8 cellular contexts compared by ENCODE assay signal in the genomic region with DNA sequence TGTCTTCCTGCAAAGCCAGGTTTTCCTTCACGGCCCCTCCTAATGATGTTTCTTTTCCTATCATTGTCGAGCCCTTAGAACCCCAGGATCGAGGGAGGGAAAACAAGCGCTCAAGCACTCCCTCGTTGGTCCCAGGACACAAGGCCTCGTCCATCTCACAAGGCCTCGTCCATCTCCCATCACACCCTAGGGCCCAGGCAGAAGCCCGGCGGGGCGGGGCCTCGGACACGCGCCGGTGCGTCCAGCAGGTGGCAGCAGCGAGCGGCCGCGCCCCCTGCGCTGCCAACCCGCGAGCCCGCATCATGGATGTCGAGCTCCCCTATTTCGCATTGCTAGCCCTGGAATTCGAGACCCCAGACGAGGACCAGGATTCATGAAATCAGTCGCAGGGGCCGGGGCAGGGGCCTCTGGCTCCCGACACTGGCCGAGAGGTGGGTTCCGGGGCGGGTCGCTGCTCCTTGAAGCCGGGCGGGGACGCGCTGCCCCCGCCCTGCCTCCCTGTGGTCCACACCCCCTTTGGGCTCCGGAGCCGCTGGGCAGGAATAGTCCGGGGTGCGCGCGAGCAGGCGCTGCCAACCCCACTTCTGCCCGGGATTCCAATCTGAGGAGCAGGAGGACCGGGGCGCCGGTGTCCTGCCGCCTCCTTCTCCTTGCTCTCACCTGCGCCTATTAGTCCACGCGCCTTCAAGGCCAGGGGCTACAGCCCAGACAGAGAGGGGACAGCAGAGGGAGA. TPM values are rescaled to one million over a fixed set of nuclear protein-coding genes. Genes with fewer than 3 reads are reported as not detected.
A peak's percentile ranks its signal among the peaks of the same experiment; 100 is the strongest.
DNase-seq lines count a peak whose midpoint lies in the region; ATAC-seq and TF ChIP-seq lines count a peak whose summit lies in the region.

A gene (plus strand): TSS at position 270 of the 733 bp plus-strand sequence. CDS start 603 bp downstream, outside the sequence.

- H3K36me3 Mint-ChIP-seq in T-cell, result peaks cover 4% of the 10 kb centered on the region

- H3K9me3 Mint-ChIP-seq in T-cell, result peaks cover 0 to 5% (median 4%) of the 10 kb centered on the region in 3 donors

- H3K4me1 Mint-ChIP-seq in T-cell, result peaks cover 0 to 2% (median 2%) of the 10 kb centered on the region in 3 donors

- peak in 1 of 4 donors; percentile 4 for TF ChIP-seq EP300 in upper lobe of left lung (IDR thresholded peaks at IDR 0.05)

- H3K27me3 Mint-ChIP-seq in T-cell, result peaks cover 16 to 30% of the 10 kb centered on the region in 2 donors

- H3K27me3 ChIP-seq in prostate gland (replicated peaks; ENCODE audit: insufficient read depth) (no peaks in the 10 kb centered on the region), upper lobe of left lung (no peaks in the 10 kb centered on the region)

- H3K9me3 ChIP-seq in prostate gland (no peaks in the 10 kb centered on the region), upper lobe of left lung (no peaks in the 10 kb centered on the region)

- TF ChIP-seq CTCF in prostate gland (IDR thresholded peaks at IDR 0.05) (peak; percentile 88 to 92 (median 88)), upper lobe of left lung (IDR thresholded peaks at IDR 0.05) (peak; percentile 87 to 95 (median 91))

- no peak within 1 kb of the TSS for H3K27ac Mint-ChIP-seq in T-cell

- no peaks in the 10 kb centered on the region for H3K4me1 ChIP-seq in prostate gland (replicated peaks)
- H3K4me1 ChIP-seq in upper lobe of left lung, result peaks cover 13 to 30% (median 26%) of the 10 kb centered on the region in 4 donors

- POLR2A ChIA-PET in T-cell (lab: Charles Lee), result interaction anchor here in 1 of 2 donors (0.6 kb wide), 1 partner anchor 243 kb away, joined by 3 read pairs; no protein-coding TSS in a partner anchor

- TF ChIP-seq POLR2A in prostate gland (IDR thresholded peaks at IDR 0.05) (no peak), upper lobe of left lung (IDR thresholded peaks at IDR 0.05) (no peak)

- CTCF ChIA-PET in T-cell (lab: Charles Lee), result interaction anchor here (0.5 to 3.3 kb wide), 17 partner anchors 10 to 157 kb away, joined by 3 to 23 read pairs (median 3); no protein-coding TSS in a partner anchor

- H3K36me3 ChIP-seq in prostate gland (no peaks in the 10 kb centered on the region), upper lobe of left lung (no peaks in the 10 kb centered on the region)

- peak; percentile 30 for DNase-seq in DMS 273 treated with DMSO at 0.1 percent for 48 hours (lab: John Stamatoyannopoulos, UW)
- peak; percentile 84 for DNase-seq in HuH-7 (ENCODE audit: low spot score)
- DNase-seq in T-cell, result peak; percentile 19 to 79 (median 62)
- peak; percentile 88 for DNase-seq in left ventricle myocardium superior
- DNase-seq in prostate gland (ENCODE audit: low spot score), result peak; percentile 45
- peak; percentile 79 to 96 for DNase-seq in upper lobe of left lung

- H3K4me3 ChIP-seq in prostate gland (peak within 1 kb of the TSS; percentile 62 to 65), upper lobe of left lung (peak within 1 kb of the TSS; percentile 52 to 80 (median 68))

- 5% methylated on average over 50 of the region's 54 CpGs for WGBS in prostate gland
- WGBS in upper lobe of left lung, 2 donors, result 6 to 16% methylated on average over 14 to 47 of the region's 54 CpGs

- peak within 1 kb of the TSS; percentile 44 to 70 (median 45) for H3K4me3 Mint-ChIP-seq in T-cell

- H3K27ac ChIP-seq in angular gyrus (ENCODE audit: low read depth, low read length), result peak within 1 kb of the TSS; percentile 82
- peak within 1 kb of the TSS; percentile 31 to 39 for H3K27ac ChIP-seq in prostate gland
- peak within 1 kb of the TSS; percentile 79 to 83 (median 82) for H3K27ac ChIP-seq in upper lobe of left lung

- intact Hi-C loops in left ventricle myocardium superior (cut with micrococcal nuclease), result no loop called here
- intact Hi-C loops in prostate gland (cut with DNase I), result loop anchor here (2.0 kb wide), 1 partner anchor 87 kb away; no protein-coding TSS in a partner anchor

- ATAC-seq in GM21515 (IDR thresholded peaks at IDR 0.05; ENCODE audit: unreplicated experiment) (peak; percentile 92), T-cell (replicated peaks in 1 of 4) (peak; percentile 86 to 97 (median 94)), left ventricle myocardium superior (peak; percentile 87), upper lobe of left lung (ENCODE audit: low FRiP score in 2 of 2) (peak; percentile 89 to 97)

RNA-seq across cellular contexts. Expression of the gene that starts here (rescaled TPM):
- under 1 TPM in 3 of 5 donors, not detected in 2; 0.07 to 0.30 (median 0.29) TPM for total RNA-seq in T-cell
- 130 TPM for total RNA-seq in left ventricle myocardium superior
- total RNA-seq in prostate gland, result 10 to 100 TPM in 1 of 2 donors, 1 to 10 TPM in 1; 9.0 to 11.7 TPM
- total RNA-seq in upper lobe of left lung, result 10 to 100 TPM in 5 of 6 donors, 1 to 10 TPM in 1; 7.2 to 38.0 (median 21.0) TPM

Comparison
In these comparisons a context has a peak if more than half of its experiments do, and no peak if none do; other contexts are left out.
1. Peak in every context shown above with its lines: DNase-seq, ATAC-seq, H3K4me3 ChIP-seq and H3K27ac ChIP-seq.
2. RNA of the gene that starts here (total RNA-seq): 130 TPM in left ventricle myocardium superior (single experiment), 7.2 to 38.0 TPM in upper lobe of left lung and 9.0 to 11.7 TPM in prostate gland; 0.07 to 0.30 TPM in T-cell; every median in the first group is over 4 times any median in the second.
3. Peak in DNase-seq and ATAC-seq in T-cell; RNA of the gene not detected or under 1 TPM.
4. DNase-seq: peak in every context shown above with its lines; median percentile 88 in left ventricle myocardium superior; 88 in upper lobe of left lung; 84 in HuH-7; 62 in T-cell; 45 in prostate gland; 30 in DMS 273 treated with DMSO at 0.1 percent for 48 hours.